In genomic region chr18:57466745-57467144, GRCh38 we compare ENCODE assay signal across 16 cellular contexts. TPM values are rescaled to one million over a fixed set of nuclear protein-coding genes. Genes with fewer than 3 reads are reported as not detected.
DNase-seq lines count a peak whose midpoint lies in the region; ATAC-seq, FAIRE-seq and TF ChIP-seq lines count a peak whose summit lies in the region.
"Had no signal": no experiment of that assay in that cellular context is flagged by ENCODE, and none has a peak within 500 bp of the region (broad histone marks: within the 10 kb centered on the region; RNA-seq: fewer than 3 reads in every experiment).

No MANE protein-coding gene starts in this region.

- peaks cover 33% of the 10 kb centered on the region for H3K36me3 ChIP-seq in WERI-Rb-1
- H3K36me3 ChIP-seq: heart left ventricle, prostate gland had no signal

- H3K4me2 ChIP-seq in A549: peak overlapping the region; percentile 2; the same call in 1 of the 3 replicates

- no peak for TF ChIP-seq RAD21 in A549 (conservative IDR thresholded peaks at IDR 0.05 in 1 of 2, IDR thresholded peaks at IDR 0.05 in 1 of 2)

- peak; percentile 66 to 68 for ATAC-seq in A549
- no peak for ATAC-seq in stimulated activated naive CD8-positive, alpha-beta T cell treated with anti-CD3 and anti-CD28 coated beads, Interleukin-15, Interleukin-2, amounts not matched to agents 100 U/mL and 50 U/mL, for 24 hours
- ATAC-seq: activated CD4-positive, alpha-beta T cell treated with anti-CD3 and anti-CD28 coated beads for 36 hours; heart left ventricle had no signal

- no peak for FAIRE-seq in A549 (lab: Jason Lieb, UNC)
- FAIRE-seq: GM12891 had no signal

- H3K4me3 ChIP-seq in A549 (no peak overlapping the region), GM12875 (ENCODE audit: low read depth, low read length) (no peak overlapping the region), WERI-Rb-1 (ENCODE audit: low read depth, low read length) (no peak overlapping the region)
- H3K4me3 ChIP-seq: GM23248, prostate gland, testis had no signal

- 77% methylated on average over 3 of the region's 3 CpGs for WGBS in A549 (ENCODE audit: missing lambda C conversion rate)

- DNase-seq in A549 (ENCODE audit: low read depth in 1 of 2, low spot score in 1 of 2) (no peak), KBM-7 (peak; percentile 21), WERI-Rb-1 (no peak), NCI-H2227 treated with DMSO at 0.1 percent for 48 hours (lab: John Stamatoyannopoulos, UW) (no peak), GM10248 (ENCODE audit: extremely low spot score) (no peak)
- no peak for DNase-seq in stimulated activated naive CD8-positive, alpha-beta T cell treated with anti-CD3 and anti-CD28 coated beads, Interleukin-15, Interleukin-2, amounts not matched to agents 100 U/mL and 50 U/mL, for 24 hours
- no peak for DNase-seq in stimulated activated CD4-positive, alpha-beta T cell treated with anti-CD3 and anti-CD28 coated beads, Interleukin-4, amount 100 ng/mL, for 4 hours
- DNase-seq: activated CD4-positive, alpha-beta T cell treated with anti-CD3 and anti-CD28 coated beads for 36 hours; activated T-cell treated with anti-CD3 and anti-CD28 coated beads, Interleukin-2, amount 50 U/mL, for 48 hours; DMS79 treated with DMSO at 0.1 percent for 48 hours; testis had no signal

- POLR2A ChIA-PET in A549 (lab: Yijun Ruan, JAX): no interaction called here
- POLR2A ChIA-PET in GM10248 (lab: Yijun Ruan, JAX): no interaction called here

- peak overlapping the region in 1 of 2 experiments; percentile 21; a peak in 1 of 6 replicates for H3K27ac ChIP-seq in A549
- H3K27ac ChIP-seq in WERI-Rb-1: no peak overlapping the region
- H3K27ac ChIP-seq: GM23248, heart left ventricle, prostate gland, testis had no signal

- no peak for TF ChIP-seq POLR2A in A549 (IDR thresholded peaks at IDR 0.05; ENCODE audit: low read length)

- no peaks in the 10 kb centered on the region for H3K9me3 ChIP-seq in A549
- H3K9me3 ChIP-seq in WERI-Rb-1 (ENCODE audit: severe bottlenecking): no peaks in the 10 kb centered on the region
- H3K9me3 ChIP-seq: heart left ventricle, prostate gland, testis had no signal

- H3K27me3 ChIP-seq in WERI-Rb-1 (ENCODE audit: insufficient read depth, low read depth, severe bottlenecking): no peaks in the 10 kb centered on the region
- H3K27me3 ChIP-seq: testis had no signal

- TF ChIP-seq CTCF in A549 (IDR thresholded peaks at IDR 0.05) (no peak), GM12875 (IDR thresholded peaks at IDR 0.05; ENCODE audit: borderline replicate concordance, insufficient read depth, low read depth, low read length) (0 out of 2 replicates have a peak, but pooled peaks have one; percentile 5), WERI-Rb-1 (IDR thresholded peaks at IDR 0.05; ENCODE audit: low read depth, low read length) (peak; percentile 14; the same call in 1 of the 2 replicates), GM10248 (IDR thresholded peaks at IDR 0.05; ENCODE audit: control extremely low read depth, extremely low read depth, low read depth, missing control alignments) (no peak)

- peaks cover 11% of the 10 kb centered on the region; the same call in 1 of the 3 replicates for H3K4me1 ChIP-seq in A549
- H3K4me1 ChIP-seq: prostate gland, testis had no signal

- CTCF ChIA-PET in A549 (lab: Yijun Ruan, JAX): no interaction called here
- CTCF ChIA-PET in GM10248 (lab: Yijun Ruan, JAX): no interaction called here

- in situ Hi-C loops in KBM-7 (cut with MboI; ENCODE audit: low pct_unique_long_range_greater_than_20kb, low sequenced_read_pairs): no loop called here

- no peak for TF ChIP-seq EP300 in A549 (IDR thresholded peaks at IDR 0.05)

TF ChIP-seq in A549, 52 proteins besides CTCF, POLR2A, EP300 and RAD21:
- no peak for TF ChIP-seq ZSCAN20 (CRISPR knock-in tag; IDR thresholded peaks at IDR 0.05)
- TF ChIP-seq TP53 (CRISPR knock-in tag; IDR thresholded peaks at IDR 0.05): no peak
- TF ChIP-seq CHD2 (IDR thresholded peaks at IDR 0.05; ENCODE audit: low read length, partially characterized antibody): no peak
- no peak for TF ChIP-seq MAFK (IDR thresholded peaks at IDR 0.05; ENCODE audit: partially characterized antibody)
- TF ChIP-seq HDAC2 (IDR thresholded peaks at IDR 0.05): no peak
- no peak for TF ChIP-seq ZFP36 (IDR thresholded peaks at IDR 0.05; ENCODE audit: borderline replicate concordance, partially characterized antibody)
- TF ChIP-seq EHMT2 (IDR thresholded peaks at IDR 0.05; ENCODE audit: low read depth): no peak
- no peak for TF ChIP-seq MAX (IDR thresholded peaks at IDR 0.05)
- TF ChIP-seq, protein P1, sequence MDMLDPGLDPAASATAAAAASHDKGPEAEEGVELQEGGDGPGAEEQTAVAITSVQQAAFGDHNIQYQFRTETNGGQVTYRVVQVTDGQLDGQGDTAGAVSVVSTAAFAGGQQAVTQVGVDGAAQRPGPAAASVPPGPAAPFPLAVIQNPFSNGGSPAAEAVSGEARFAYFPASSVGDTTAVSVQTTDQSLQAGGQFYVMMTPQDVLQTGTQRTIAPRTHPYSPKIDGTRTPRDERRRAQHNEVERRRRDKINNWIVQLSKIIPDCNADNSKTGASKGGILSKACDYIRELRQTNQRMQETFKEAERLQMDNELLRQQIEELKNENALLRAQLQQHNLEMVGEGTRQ (IDR thresholded peaks at IDR 0.05): no peak
- TF ChIP-seq REST (IDR thresholded peaks at IDR 0.05): no peak
- TF ChIP-seq FOXS1 (CRISPR knock-in tag; IDR thresholded peaks at IDR 0.05): no peak
- TF ChIP-seq, protein P2, sequence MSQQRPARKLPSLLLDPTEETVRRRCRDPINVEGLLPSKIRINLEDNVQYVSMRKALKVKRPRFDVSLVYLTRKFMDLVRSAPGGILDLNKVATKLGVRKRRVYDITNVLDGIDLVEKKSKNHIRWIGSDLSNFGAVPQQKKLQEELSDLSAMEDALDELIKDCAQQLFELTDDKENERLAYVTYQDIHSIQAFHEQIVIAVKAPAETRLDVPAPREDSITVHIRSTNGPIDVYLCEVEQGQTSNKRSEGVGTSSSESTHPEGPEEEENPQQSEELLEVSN (IDR thresholded peaks at IDR 0.05; ENCODE audit: borderline replicate concordance, low read depth): no peak
- TF ChIP-seq NR3C1 (IDR thresholded peaks at IDR 0.05): no peak
- no peak for TF ChIP-seq CBX2 (IDR thresholded peaks at IDR 0.05; ENCODE audit: borderline replicate concordance, low read depth)
- no peak for TF ChIP-seq FOSB (CRISPR knock-in tag; IDR thresholded peaks at IDR 0.05)
- TF ChIP-seq RNF2 (IDR thresholded peaks at IDR 0.05; ENCODE audit: borderline replicate concordance, low read depth): no peak
- TF ChIP-seq RFX5 (IDR thresholded peaks at IDR 0.05): no peak
- no peak for TF ChIP-seq EHF (CRISPR knock-in tag; IDR thresholded peaks at IDR 0.05)

RNA-seq across cellular contexts. Expression of gene ONECUT2, which starts 31.6 kb away (rescaled TPM):
- polyA plus RNA-seq in A549 (2011; rRNA removed): 0.62 and 0.73 TPM in 2 replicates
- 0.08 and 0.10 TPM in 2 replicates for polyA plus RNA-seq in A549 (2012; cell fraction: cytosol; rRNA removed)
- polyA plus RNA-seq in A549 (2012; cell fraction: nucleus; rRNA removed): 0.16 and 0.19 TPM in 2 replicates
- polyA plus RNA-seq in A549 (2017; fragmentation: RNase III; extraction: RNeasy Plus Mini Kit Qiagen cat#74134 plus additional on column Dnase treatment): 0.32 to 0.47 TPM (median 0.45 TPM) in 3 replicates
- polyA minus RNA-seq in A549 (2011; rRNA and poly(A)+ RNA removed): 0.91 and 1.6 TPM in 2 replicates

Comparison
In these comparisons a context has a peak if more than half of its experiments do, and no peak if none do; other contexts are left out.
1. CTCF ChIP-seq: peak in GM12875 (single experiment) and WERI-Rb-1 (single experiment); none in A549 (single experiment) and GM10248 (single experiment).